8 cellular contexts compared by ENCODE assay signal in genomic region chr12:49109631-49110172, GRCh38. TPM values are rescaled to one million over a fixed set of nuclear protein-coding genes. Genes with fewer than 3 reads are reported as not detected.
DNase-seq lines count a peak whose midpoint lies in the region; ATAC-seq and TF ChIP-seq lines count a peak whose summit lies in the region.

No MANE protein-coding gene starts in this region.

- no peak for ATAC-seq in CD4-positive, CD25-positive, alpha-beta regulatory T cell (ENCODE audit: low read depth in 2 of 2)
- ATAC-seq in GM21825 (IDR thresholded peaks at IDR 0.05; ENCODE audit: unreplicated experiment): no peak
- ATAC-seq in HG03521 (IDR thresholded peaks at IDR 0.05; ENCODE audit: unreplicated experiment): no peak
- no peak for ATAC-seq in HG03196 (IDR thresholded peaks at IDR 0.05; ENCODE audit: unreplicated experiment)

- peaks cover 30% of the 10 kb centered on the region for H3K4me1 ChIP-seq in CD4-positive, CD25-positive, alpha-beta regulatory T cell (ENCODE audit: control insufficient read depth, insufficient read depth, low read length, poor library complexity, severe bottlenecking)
- H3K4me1 ChIP-seq in endodermal cell (ENCODE audit: control insufficient read depth, insufficient read depth, low read length): peaks cover 3% of the 10 kb centered on the region
- peaks cover 11% of the 10 kb centered on the region for H3K4me1 ChIP-seq in neuron (ENCODE audit: insufficient read depth, low read length)

- H3K4me3 ChIP-seq in CD4-positive, CD25-positive, alpha-beta regulatory T cell (ENCODE audit: low read depth, low read length): peak overlapping the region; percentile 84
- peak overlapping the region; percentile 93 for H3K4me3 ChIP-seq in endodermal cell (ENCODE audit: low read length)
- H3K4me3 ChIP-seq in neuron (ENCODE audit: low read length): peak overlapping the region; percentile 95

- peak overlapping the region; percentile 93 for H3K27ac ChIP-seq in CD4-positive, CD25-positive, alpha-beta regulatory T cell (ENCODE audit: insufficient read depth, low read length, poor library complexity, severe bottlenecking)
- H3K27ac ChIP-seq in endodermal cell (ENCODE audit: low read depth, low read length): no peak overlapping the region

- no peak for DNase-seq in CD4-positive, CD25-positive, alpha-beta regulatory T cell
- peak; percentile 49 for DNase-seq in OCI-M1 (lab: John Stamatoyannopoulos, UW)
- DNase-seq in endodermal cell: no peak
- DNase-seq in GF-D8 (lab: John Stamatoyannopoulos, UW): no peak

- H3K4me3 Mint-ChIP-seq in CD4-positive, CD25-positive, alpha-beta regulatory T cell: peak overlapping the region; percentile 97 to 99 (median 98)
- H3K4me3 Mint-ChIP-seq in endodermal cell: peak overlapping the region; percentile 95

- TF ChIP-seq CTCF in endodermal cell (conservative IDR thresholded peaks at IDR 0.05): no peak

- H3K9me3 ChIP-seq in CD4-positive, CD25-positive, alpha-beta regulatory T cell (ENCODE audit: control insufficient read depth in 2 of 2, low read length in 2 of 2): no peaks in the 10 kb centered on the region
- H3K9me3 ChIP-seq in endodermal cell (ENCODE audit: control insufficient read depth, low read length) (peaks cover 19% of the 10 kb centered on the region), neuron (ENCODE audit: low read length) (no peaks in the 10 kb centered on the region)

- H3K27me3 Mint-ChIP-seq in CD4-positive, CD25-positive, alpha-beta regulatory T cell: no peaks in the 10 kb centered on the region
- peaks cover 2% of the 10 kb centered on the region for H3K27me3 Mint-ChIP-seq in endodermal cell (ENCODE audit: insufficient read depth)

- no peak overlapping the region for H2AFZ ChIP-seq in neuron (ENCODE audit: low read depth, low read length)

- no peaks in the 10 kb centered on the region for H3K9me3 Mint-ChIP-seq in CD4-positive, CD25-positive, alpha-beta regulatory T cell
- peaks cover 26% of the 10 kb centered on the region for H3K9me3 Mint-ChIP-seq in endodermal cell

- H3K36me3 ChIP-seq in CD4-positive, CD25-positive, alpha-beta regulatory T cell (ENCODE audit: control insufficient read depth, insufficient read depth, low read length): peaks cover 27% of the 10 kb centered on the region
- H3K36me3 ChIP-seq in endodermal cell (ENCODE audit: control insufficient read depth, insufficient read depth, low read length) (peaks cover 18% of the 10 kb centered on the region), neuron (ENCODE audit: insufficient read depth, low read length) (peaks cover 23% of the 10 kb centered on the region)

- H3K4me1 Mint-ChIP-seq in CD4-positive, CD25-positive, alpha-beta regulatory T cell: peaks cover 5 to 53% (median 33%) of the 10 kb centered on the region in 4 donors
- peaks cover 18% of the 10 kb centered on the region for H3K4me1 Mint-ChIP-seq in endodermal cell

- peak overlapping the region; percentile 29 for H3K9ac ChIP-seq in endodermal cell (ENCODE audit: extremely low read depth, low read length, poor library complexity, severe bottlenecking)

- H3K27me3 ChIP-seq in CD4-positive, CD25-positive, alpha-beta regulatory T cell (ENCODE audit: control insufficient read depth, insufficient read depth, low read length): no peaks in the 10 kb centered on the region
- H3K27me3 ChIP-seq in endodermal cell (ENCODE audit: control insufficient read depth, insufficient read depth, low read length, poor library complexity, severe bottlenecking): no peaks in the 10 kb centered on the region
- H3K27me3 ChIP-seq in neuron (ENCODE audit: insufficient read depth, low read length): no peaks in the 10 kb centered on the region

- WGBS in endodermal cell (ENCODE audit: insufficient coverage in 1 of 2, insufficient read length in 1 of 2), 2 experiments: 21 to 52% methylated on average over 5 to 10 of the region's 10 CpGs

- peaks cover 14% of the 10 kb centered on the region for H3K36me3 Mint-ChIP-seq in CD4-positive, CD25-positive, alpha-beta regulatory T cell
- H3K36me3 Mint-ChIP-seq in endodermal cell (ENCODE audit: low read depth): peaks cover 18% of the 10 kb centered on the region

- peak overlapping the region; percentile 95 to 99 (median 99) for H3K27ac Mint-ChIP-seq in CD4-positive, CD25-positive, alpha-beta regulatory T cell
- peak overlapping the region; percentile 95 for H3K27ac Mint-ChIP-seq in endodermal cell

RNA-seq across cellular contexts. Expression of gene LMBR1L, which starts 0.9 kb away (rescaled TPM):
- total RNA-seq in CD4-positive, CD25-positive, alpha-beta regulatory T cell: 315 TPM
- 10 to 100 TPM; 59.0 to 71.9 (median 62.2) TPM for polyA plus RNA-seq in CD4-positive, CD25-positive, alpha-beta regulatory T cell
- 10 to 100 TPM; 89.5 to 98.6 TPM for total RNA-seq in endodermal cell
- polyA plus RNA-seq in endodermal cell (2013, experiment 1 of 2): 124 TPM
- polyA plus RNA-seq in endodermal cell (2013, experiment 2 of 2): 83.6 TPM

RNA-seq across cellular contexts. Expression of gene DHH, which starts 15.1 kb away (rescaled TPM):
- total RNA-seq in CD4-positive, CD25-positive, alpha-beta regulatory T cell: 0.27 TPM
- polyA plus RNA-seq in CD4-positive, CD25-positive, alpha-beta regulatory T cell: not detected
- total RNA-seq in endodermal cell: under 1 TPM; 0.15 to 0.51 TPM
- 0.18 TPM for polyA plus RNA-seq in endodermal cell (2013, experiment 1 of 2)
- 0.21 TPM for polyA plus RNA-seq in endodermal cell (2013, experiment 2 of 2)

RNA-seq across cellular contexts. Expression of gene TUBA1B, which starts 21.5 kb away (rescaled TPM):
- 174 TPM for total RNA-seq in CD4-positive, CD25-positive, alpha-beta regulatory T cell
- 100 to 1,000 TPM; 445 to 648 (median 513) TPM for polyA plus RNA-seq in CD4-positive, CD25-positive, alpha-beta regulatory T cell
- total RNA-seq in endodermal cell: 1,000 to 10,000 TPM; 1,474 to 1,587 TPM
- polyA plus RNA-seq in endodermal cell (2013, experiment 1 of 2): 3,020 TPM
- polyA plus RNA-seq in endodermal cell (2013, experiment 2 of 2): 2,902 TPM

RNA-seq across cellular contexts. Expression of gene RHEBL1, which starts 39.9 kb away (rescaled TPM):
- total RNA-seq in CD4-positive, CD25-positive, alpha-beta regulatory T cell: 6.0 TPM
- polyA plus RNA-seq in CD4-positive, CD25-positive, alpha-beta regulatory T cell: 10 to 100 TPM; 11.7 to 19.5 (median 15.8) TPM
- 1 to 10 TPM; 2.5 to 3.2 TPM for total RNA-seq in endodermal cell
- polyA plus RNA-seq in endodermal cell (2013, experiment 1 of 2): 4.1 TPM
- polyA plus RNA-seq in endodermal cell (2013, experiment 2 of 2): 3.7 TPM

RNA-seq across cellular contexts. Expression of gene KMT2D, which starts 49.1 kb away (rescaled TPM):
- total RNA-seq in CD4-positive, CD25-positive, alpha-beta regulatory T cell: 149 TPM
- 1 to 10 TPM; 5.2 to 8.8 (median 6.5) TPM for polyA plus RNA-seq in CD4-positive, CD25-positive, alpha-beta regulatory T cell
- 100 to 1,000 TPM; 118 to 123 TPM for total RNA-seq in endodermal cell
- 30.1 TPM for polyA plus RNA-seq in endodermal cell (2013, experiment 1 of 2)
- 36.6 TPM for polyA plus RNA-seq in endodermal cell (2013, experiment 2 of 2)
